1 cellular context compared by ENCODE assay signal in the genomic region with DNA sequence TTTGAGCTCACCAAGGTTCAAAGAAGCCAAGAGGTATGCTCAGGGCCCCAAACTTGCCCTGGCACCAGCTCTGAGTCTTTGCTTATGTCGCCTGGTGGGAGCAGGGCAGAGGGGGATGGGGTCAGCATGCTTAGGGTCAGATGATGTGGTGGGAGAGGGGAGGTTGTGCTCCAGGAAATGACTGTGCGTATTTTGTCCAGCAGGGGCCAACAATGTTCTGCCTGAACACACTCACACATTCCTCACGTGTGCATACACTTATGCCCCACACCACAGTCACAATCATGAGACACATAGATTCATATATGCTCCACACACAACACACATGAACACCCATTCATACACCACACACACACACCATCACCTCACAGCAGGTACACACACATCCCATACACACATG.
TF ChIP-seq lines count a peak whose summit lies in the region.

No MANE protein-coding gene starts in this region.

TF ChIP-seq in GM23338, 12 proteins besides CTCF, POLR2A, EP300 and RAD21 (continued from another document):
- TF ChIP-seq, protein P1, sequence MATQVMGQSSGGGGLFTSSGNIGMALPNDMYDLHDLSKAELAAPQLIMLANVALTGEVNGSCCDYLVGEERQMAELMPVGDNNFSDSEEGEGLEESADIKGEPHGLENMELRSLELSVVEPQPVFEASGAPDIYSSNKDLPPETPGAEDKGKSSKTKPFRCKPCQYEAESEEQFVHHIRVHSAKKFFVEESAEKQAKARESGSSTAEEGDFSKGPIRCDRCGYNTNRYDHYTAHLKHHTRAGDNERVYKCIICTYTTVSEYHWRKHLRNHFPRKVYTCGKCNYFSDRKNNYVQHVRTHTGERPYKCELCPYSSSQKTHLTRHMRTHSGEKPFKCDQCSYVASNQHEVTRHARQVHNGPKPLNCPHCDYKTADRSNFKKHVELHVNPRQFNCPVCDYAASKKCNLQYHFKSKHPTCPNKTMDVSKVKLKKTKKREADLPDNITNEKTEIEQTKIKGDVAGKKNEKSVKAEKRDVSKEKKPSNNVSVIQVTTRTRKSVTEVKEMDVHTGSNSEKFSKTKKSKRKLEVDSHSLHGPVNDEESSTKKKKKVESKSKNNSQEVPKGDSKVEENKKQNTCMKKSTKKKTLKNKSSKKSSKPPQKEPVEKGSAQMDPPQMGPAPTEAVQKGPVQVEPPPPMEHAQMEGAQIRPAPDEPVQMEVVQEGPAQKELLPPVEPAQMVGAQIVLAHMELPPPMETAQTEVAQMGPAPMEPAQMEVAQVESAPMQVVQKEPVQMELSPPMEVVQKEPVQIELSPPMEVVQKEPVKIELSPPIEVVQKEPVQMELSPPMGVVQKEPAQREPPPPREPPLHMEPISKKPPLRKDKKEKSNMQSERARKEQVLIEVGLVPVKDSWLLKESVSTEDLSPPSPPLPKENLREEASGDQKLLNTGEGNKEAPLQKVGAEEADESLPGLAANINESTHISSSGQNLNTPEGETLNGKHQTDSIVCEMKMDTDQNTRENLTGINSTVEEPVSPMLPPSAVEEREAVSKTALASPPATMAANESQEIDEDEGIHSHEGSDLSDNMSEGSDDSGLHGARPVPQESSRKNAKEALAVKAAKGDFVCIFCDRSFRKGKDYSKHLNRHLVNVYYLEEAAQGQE (IDR thresholded peaks at IDR 0.05; ENCODE audit: unreplicated experiment) = no peak
- TF ChIP-seq NANOG (IDR thresholded peaks at IDR 0.05; ENCODE audit: borderline replicate concordance) = no peak
- TF ChIP-seq, protein P2, sequence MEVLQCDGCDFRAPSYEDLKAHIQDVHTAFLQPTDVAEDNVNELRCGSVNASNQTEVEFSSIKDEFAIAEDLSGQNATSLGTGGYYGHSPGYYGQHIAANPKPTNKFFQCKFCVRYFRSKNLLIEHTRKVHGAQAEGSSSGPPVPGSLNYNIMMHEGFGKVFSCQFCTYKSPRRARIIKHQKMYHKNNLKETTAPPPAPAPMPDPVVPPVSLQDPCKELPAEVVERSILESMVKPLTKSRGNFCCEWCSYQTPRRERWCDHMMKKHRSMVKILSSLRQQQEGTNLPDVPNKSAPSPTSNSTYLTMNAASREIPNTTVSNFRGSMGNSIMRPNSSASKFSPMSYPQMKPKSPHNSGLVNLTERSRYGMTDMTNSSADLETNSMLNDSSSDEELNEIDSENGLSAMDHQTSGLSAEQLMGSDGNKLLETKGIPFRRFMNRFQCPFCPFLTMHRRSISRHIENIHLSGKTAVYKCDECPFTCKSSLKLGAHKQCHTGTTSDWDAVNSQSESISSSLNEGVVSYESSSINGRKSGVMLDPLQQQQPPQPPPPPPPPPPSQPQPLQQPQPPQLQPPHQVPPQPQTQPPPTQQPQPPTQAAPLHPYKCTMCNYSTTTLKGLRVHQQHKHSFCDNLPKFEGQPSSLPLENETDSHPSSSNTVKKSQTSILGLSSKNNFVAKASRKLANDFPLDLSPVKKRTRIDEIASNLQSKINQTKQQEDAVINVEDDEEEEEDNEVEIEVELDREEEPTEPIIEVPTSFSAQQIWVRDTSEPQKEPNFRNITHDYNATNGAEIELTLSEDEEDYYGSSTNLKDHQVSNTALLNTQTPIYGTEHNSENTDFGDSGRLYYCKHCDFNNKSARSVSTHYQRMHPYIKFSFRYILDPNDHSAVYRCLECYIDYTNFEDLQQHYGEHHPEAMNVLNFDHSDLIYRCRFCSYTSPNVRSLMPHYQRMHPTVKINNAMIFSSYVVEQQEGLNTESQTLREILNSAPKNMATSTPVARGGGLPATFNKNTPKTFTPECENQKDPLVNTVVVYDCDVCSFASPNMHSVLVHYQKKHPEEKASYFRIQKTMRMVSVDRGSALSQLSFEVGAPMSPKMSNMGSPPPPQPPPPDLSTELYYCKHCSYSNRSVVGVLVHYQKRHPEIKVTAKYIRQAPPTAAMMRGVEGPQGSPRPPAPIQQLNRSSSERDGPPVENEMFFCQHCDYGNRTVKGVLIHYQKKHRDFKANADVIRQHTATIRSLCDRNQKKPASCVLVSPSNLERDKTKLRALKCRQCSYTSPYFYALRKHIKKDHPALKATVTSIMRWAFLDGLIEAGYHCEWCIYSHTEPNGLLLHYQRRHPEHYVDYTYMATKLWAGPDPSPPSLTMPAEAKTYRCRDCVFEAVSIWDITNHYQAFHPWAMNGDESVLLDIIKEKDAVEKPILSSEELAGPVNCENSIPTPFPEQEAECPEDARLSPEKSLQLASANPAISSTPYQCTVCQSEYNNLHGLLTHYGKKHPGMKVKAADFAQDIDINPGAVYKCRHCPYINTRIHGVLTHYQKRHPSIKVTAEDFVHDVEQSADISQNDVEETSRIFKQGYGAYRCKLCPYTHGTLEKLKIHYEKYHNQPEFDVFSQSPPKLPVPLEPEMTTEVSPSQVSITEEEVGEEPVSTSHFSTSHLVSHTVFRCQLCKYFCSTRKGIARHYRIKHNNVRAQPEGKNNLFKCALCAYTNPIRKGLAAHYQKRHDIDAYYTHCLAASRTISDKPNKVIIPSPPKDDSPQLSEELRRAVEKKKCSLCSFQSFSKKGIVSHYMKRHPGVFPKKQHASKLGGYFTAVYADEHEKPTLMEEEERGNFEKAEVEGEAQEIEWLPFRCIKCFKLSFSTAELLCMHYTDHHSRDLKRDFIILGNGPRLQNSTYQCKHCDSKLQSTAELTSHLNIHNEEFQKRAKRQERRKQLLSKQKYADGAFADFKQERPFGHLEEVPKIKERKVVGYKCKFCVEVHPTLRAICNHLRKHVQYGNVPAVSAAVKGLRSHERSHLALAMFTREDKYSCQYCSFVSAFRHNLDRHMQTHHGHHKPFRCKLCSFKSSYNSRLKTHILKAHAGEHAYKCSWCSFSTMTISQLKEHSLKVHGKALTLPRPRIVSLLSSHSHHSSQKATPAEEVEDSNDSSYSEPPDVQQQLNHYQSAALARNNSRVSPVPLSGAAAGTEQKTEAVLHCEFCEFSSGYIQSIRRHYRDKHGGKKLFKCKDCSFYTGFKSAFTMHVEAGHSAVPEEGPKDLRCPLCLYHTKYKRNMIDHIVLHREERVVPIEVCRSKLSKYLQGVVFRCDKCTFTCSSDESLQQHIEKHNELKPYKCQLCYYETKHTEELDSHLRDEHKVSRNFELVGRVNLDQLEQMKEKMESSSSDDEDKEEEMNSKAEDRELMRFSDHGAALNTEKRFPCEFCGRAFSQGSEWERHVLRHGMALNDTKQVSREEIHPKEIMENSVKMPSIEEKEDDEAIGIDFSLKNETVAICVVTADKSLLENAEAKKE (CRISPR knock-in tag; IDR thresholded peaks at IDR 0.05) = no peak
